8 cellular contexts compared by ENCODE assay signal in genomic region chr17:80145076-80146075, GRCh38. TPM values are rescaled to one million over a fixed set of nuclear protein-coding genes. Genes with fewer than 3 reads are reported as not detected.
A peak's percentile ranks its signal among the peaks of the same experiment; 100 is the strongest.
DNase-seq lines count a peak whose midpoint lies in the region; ATAC-seq, FAIRE-seq and TF ChIP-seq lines count a peak whose summit lies in the region.

No MANE protein-coding gene starts in this region.

- no CpG with 5 or more reads among the region's 10 CpGs for WGBS in mesendoderm (ENCODE audit: extremely low coverage, insufficient coverage, low lambda C conversion rate)

- intact Hi-C loops in A673 (cut with micrococcal nuclease; ENCODE audit: unreplicated experiment): no loop called here

- TF ChIP-seq CTCF in A673 (conservative IDR thresholded peaks at IDR 0.05; ENCODE audit: low read depth, low read length) (no peak), astrocyte of the spinal cord (IDR thresholded peaks at IDR 0.05; ENCODE audit: low read depth, low read length) (no peak)

- H3K4me1 ChIP-seq in A673 (ENCODE audit: insufficient read depth, low read length, poor library complexity, severe bottlenecking): peaks cover 12% of the 10 kb centered on the region
- peaks cover 3% of the 10 kb centered on the region for H3K4me1 ChIP-seq in mesendoderm (ENCODE audit: control insufficient read depth, low read depth, low read length)

- peak overlapping the region; percentile 97 for H3K56ac ChIP-seq in mesendoderm (ENCODE audit: low read length)

- peaks cover 41% of the 10 kb centered on the region for H3K36me3 ChIP-seq in A673 (ENCODE audit: insufficient read depth, low read length, poor library complexity, severe bottlenecking)
- peaks cover 6% of the 10 kb centered on the region for H3K36me3 ChIP-seq in mesendoderm (ENCODE audit: control insufficient read depth, insufficient read depth, low read length)

- H3K79me1 ChIP-seq in mesendoderm (ENCODE audit: low read length): peaks cover 16% of the 10 kb centered on the region

- ATAC-seq in GM21786 (IDR thresholded peaks at IDR 0.05; ENCODE audit: unreplicated experiment): no peak

- CTCF ChIA-PET in A673 (lab: Charles Lee): interaction anchor here (0.6 to 1.3 kb wide), 2 partner anchors 44 to 269 kb away, joined by 3 read pairs; partner anchors contain the start of gene GAA

- no peak overlapping the region for H3K23ac ChIP-seq in mesendoderm (ENCODE audit: low read length)

- no peak overlapping the region for H4K8ac ChIP-seq in mesendoderm (ENCODE audit: low read depth, low read length)

- TSS peak; percentile 61 for BruUV-seq in A673 (replicated peaks; lab: Mats Ljungman, UMichigan)

- DNase-seq in A673 (ENCODE audit: low spot score): no peak
- DNase-seq in HT-29 (ENCODE audit: low spot score): peak; percentile 21
- DNase-seq in astrocyte of the spinal cord (ENCODE audit: low read depth, low spot score): no peak
- no peak for DNase-seq in mesendoderm
- no peak for DNase-seq in NCI-H446 treated with DMSO at 0.1 percent for 48 hours (lab: John Stamatoyannopoulos, UW)
- no peak for DNase-seq in NOMO-1 treated with dmso at 0.1 percent for 144 hours (lab: John Stamatoyannopoulos, UW; ENCODE audit: unreplicated experiment)
- no peak for DNase-seq in H54 (ENCODE audit: insufficient read length, low spot score)

- no peak for TF ChIP-seq POLR2A in H54 (IDR thresholded peaks at IDR 0.05; ENCODE audit: low read depth, low read length)

- H3K4me2 ChIP-seq in mesendoderm (ENCODE audit: low read length): peak overlapping the region; percentile 94

- FAIRE-seq in H54 (lab: Jason Lieb, UNC): no peak

- H2BK120ac ChIP-seq in mesendoderm (ENCODE audit: low read depth, low read length): no peak overlapping the region

- peaks cover 33% of the 10 kb centered on the region for H3K79me2 ChIP-seq in mesendoderm (ENCODE audit: control insufficient read depth, insufficient read depth, low read length)

- in situ Hi-C loops in astrocyte of the spinal cord (cut with HindIII; ENCODE audit: low sequenced_read_pairs): no loop called here

- H3K27ac ChIP-seq in A673 (ENCODE audit: low read depth, low read length, poor library complexity, severe bottlenecking) (peak overlapping the region; percentile 92), mesendoderm (ENCODE audit: low read depth, low read length) (no peak overlapping the region)

- H2BK5ac ChIP-seq in mesendoderm (ENCODE audit: low read length): no peak overlapping the region

- no peak overlapping the region for H2AK5ac ChIP-seq in mesendoderm (ENCODE audit: low read length)

- H3K4ac ChIP-seq in mesendoderm (ENCODE audit: low read depth, low read length): no peak overlapping the region

- H4K5ac ChIP-seq in mesendoderm (ENCODE audit: low read length): no peak overlapping the region

- peak overlapping the region; percentile 94 for H3K4me3 ChIP-seq in A673 (ENCODE audit: low read depth, low read length, poor library complexity, severe bottlenecking)
- H3K4me3 ChIP-seq in astrocyte of the spinal cord (ENCODE audit: low read depth, low read length): peak overlapping the region; percentile 90
- peak overlapping the region; percentile 84 for H3K4me3 ChIP-seq in mesendoderm (ENCODE audit: low read length)

- no peaks in the 10 kb centered on the region for H3K9me3 ChIP-seq in A673 (ENCODE audit: low read depth, low read length, poor library complexity, severe bottlenecking)

- H3K27me3 ChIP-seq in A673 (replicated peaks; ENCODE audit: insufficient read depth, low read depth, low read length, poor library complexity) (no peaks in the 10 kb centered on the region), mesendoderm (ENCODE audit: insufficient read depth, low read length, poor library complexity) (no peaks in the 10 kb centered on the region)

- no peak overlapping the region for H2BK15ac ChIP-seq in mesendoderm (replicated peaks; ENCODE audit: low read depth)

- peak overlapping the region; percentile 98 for H3K9ac ChIP-seq in mesendoderm (ENCODE audit: low read length)

- no peak overlapping the region for H3K18ac ChIP-seq in mesendoderm (ENCODE audit: low read length)

- POLR2A ChIA-PET in A673 (lab: Charles Lee; ENCODE audit: low non-redundant PET): interaction anchor here (0.6 to 0.7 kb wide), 2 partner anchors 10 to 29 kb away, joined by 4 read pairs; no protein-coding TSS in a partner anchor

RNA-seq across cellular contexts. Expression of gene EIF4A3, which starts 1.6 kb away (rescaled TPM):
- 155 and 158 TPM in 2 replicates for total RNA-seq in A673 (2021)
- 90.5 and 108 TPM in 2 replicates for total RNA-seq in HT-29 (2014; rRNA removed; shearing (Covaris generic))
- polyA plus RNA-seq in mesendoderm (2013, experiment 1 of 2): 134 TPM
- polyA plus RNA-seq in mesendoderm (2013, experiment 2 of 2): 130 TPM

RNA-seq across cellular contexts. Expression of gene CARD14, which starts 24.5 kb away (rescaled TPM):
- total RNA-seq in A673 (2021): 0.09 TPM in 1 of 2 replicates, not detected in the other
- total RNA-seq in HT-29 (2014; rRNA removed; shearing (Covaris generic)): 1.7 and 9.4 TPM in 2 replicates
- polyA plus RNA-seq in mesendoderm (2013, experiment 1 of 2): 0.13 TPM
- 0.03 TPM for polyA plus RNA-seq in mesendoderm (2013, experiment 2 of 2)

RNA-seq across cellular contexts. Expression of gene GAA, which starts 44.0 kb away (rescaled TPM):
- 7.5 and 12.7 TPM in 2 replicates for total RNA-seq in A673 (2021)
- total RNA-seq in HT-29 (2014; rRNA removed; shearing (Covaris generic)): 5.8 and 6.4 TPM in 2 replicates
- 8.0 TPM for polyA plus RNA-seq in mesendoderm (2013, experiment 1 of 2)
- 8.3 TPM for polyA plus RNA-seq in mesendoderm (2013, experiment 2 of 2)
